6 cellular contexts compared by ENCODE assay signal in the genomic region with DNA sequence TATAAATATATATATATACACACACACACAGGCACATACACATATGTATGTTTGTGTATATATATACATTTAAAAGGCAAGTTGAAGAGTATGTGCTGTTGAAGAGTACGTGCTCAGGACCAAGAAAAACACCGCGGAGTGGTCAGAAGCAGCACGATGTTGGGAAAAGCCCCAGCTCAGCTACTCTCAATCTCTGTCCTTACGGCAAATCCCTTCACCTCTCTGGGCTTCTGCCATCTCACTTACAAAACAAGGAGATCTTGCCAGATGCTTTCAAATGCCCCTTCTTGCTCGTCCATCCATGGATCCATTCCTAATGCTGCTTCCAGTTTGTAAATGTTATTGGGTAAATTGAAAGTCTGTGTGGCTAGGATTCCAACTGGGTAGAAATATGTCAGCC.
"Had no signal": no experiment of that assay in that cellular context is flagged by ENCODE, and none has a peak within 500 bp of the region (broad histone marks: within the 10 kb centered on the region; RNA-seq: fewer than 3 reads in every experiment).

No MANE protein-coding gene starts in this region.

- DNase-seq: GM23248, GOT3, H7, HFFc6 had no signal

- H3K27ac ChIP-seq: GM23248, HL-60 had no signal

- H3K4me3 ChIP-seq: GM23248, HAP-1 had no signal

- H3K9me3 ChIP-seq: HAP-1 had no signal

- H3K4me1 ChIP-seq: HAP-1 had no signal

- H3K36me3 ChIP-seq: HAP-1 had no signal
